ENCODE assay signal across 8 cellular contexts in genomic region chr1:207808322-207808705, GRCh38. TPM values are rescaled to one million over a fixed set of nuclear protein-coding genes. Genes with fewer than 3 reads are reported as not detected.
A peak's percentile ranks its signal among the peaks of the same experiment; 100 is the strongest.
DNase-seq lines count a peak whose midpoint lies in the region; ATAC-seq and TF ChIP-seq lines count a peak whose summit lies in the region.
"Had no signal": no experiment of that assay in that cellular context is flagged by ENCODE, and none has a peak within 500 bp of the region (broad histone marks: within the 10 kb centered on the region; RNA-seq: fewer than 3 reads in every experiment).

No MANE protein-coding gene starts in this region.

- DNase-seq in H7 (peak; percentile 15), WERI-Rb-1 (peak; percentile 17), left ventricle myocardium inferior (no peak), spleen (no peak), cerebellum (ENCODE audit: low spot score) (no peak)
- no peak for DNase-seq in stimulated activated CD4-positive, alpha-beta T cell treated with anti-CD3 and anti-CD28 coated beads, Interleukin-4, amount 100 ng/mL, for 1 hour
- DNase-seq: NCI-H526 treated with DMSO at 0.1 percent for 48 hours had no signal

- no peak overlapping the region for H3K27ac ChIP-seq in WERI-Rb-1
- peak overlapping the region; percentile 97 for H3K27ac ChIP-seq in left ventricle myocardium inferior (replicated peaks)
- H3K27ac ChIP-seq in spleen: peak overlapping the region in 5 of 8 donors; percentile 39 to 82 (median 77)

- peaks cover 100% of the 10 kb centered on the region for H3K4me1 ChIP-seq in left ventricle myocardium inferior
- peaks cover 44 to 99% (median 87%) of the 10 kb centered on the region in 6 donors for H3K4me1 ChIP-seq in spleen

- no peaks in the 10 kb centered on the region for H3K36me3 ChIP-seq in H7 (replicated peaks; ENCODE audit: control insufficient read depth, insufficient read depth, low read length)
- H3K36me3 ChIP-seq in WERI-Rb-1: peaks cover 56% of the 10 kb centered on the region
- peaks cover 97% of the 10 kb centered on the region for H3K36me3 ChIP-seq in left ventricle myocardium inferior
- H3K36me3 ChIP-seq in spleen: peaks cover 0 to 100% (median 90%) of the 10 kb centered on the region in 6 donors

- no peak for TF ChIP-seq POLR2A in spleen (IDR thresholded peaks at IDR 0.05)

- no peak for ATAC-seq in HG02852 (IDR thresholded peaks at IDR 0.05; ENCODE audit: unreplicated experiment)

- H3K9me3 ChIP-seq in WERI-Rb-1 (ENCODE audit: severe bottlenecking) (no peaks in the 10 kb centered on the region), left ventricle myocardium inferior (replicated peaks) (no peaks in the 10 kb centered on the region), spleen (no peaks in the 10 kb centered on the region)

- no peaks in the 10 kb centered on the region for H3K27me3 ChIP-seq in H7 (ENCODE audit: control insufficient read depth, insufficient read depth, low read length)
- no peaks in the 10 kb centered on the region for H3K27me3 ChIP-seq in WERI-Rb-1 (ENCODE audit: insufficient read depth, low read depth, severe bottlenecking)
- no peaks in the 10 kb centered on the region for H3K27me3 ChIP-seq in left ventricle myocardium inferior (ENCODE audit: low read depth)
- no peaks in the 10 kb centered on the region for H3K27me3 ChIP-seq in spleen (replicated peaks in 1 of 7)

- H3K4me3 ChIP-seq in H7 (ENCODE audit: insufficient read depth, low read depth, low read length) (no peak overlapping the region), WERI-Rb-1 (ENCODE audit: low read depth, low read length) (no peak overlapping the region), left ventricle myocardium inferior (peak overlapping the region; percentile 9), spleen (peak overlapping the region in 1 of 8 donors; percentile 3)

- intact Hi-C loops in left ventricle myocardium inferior (cut with micrococcal nuclease): no loop called here
- intact Hi-C loops in spleen (cut with DNase I; ENCODE audit: low total_unique reads): no loop called here

- 77 to 89% (median 84%) methylated on average over 7 of the region's 7 CpGs for WGBS in spleen, 5 donors

- no peak for TF ChIP-seq CTCF in WERI-Rb-1 (IDR thresholded peaks at IDR 0.05; ENCODE audit: low read depth, low read length)
- no peak for TF ChIP-seq CTCF in left ventricle myocardium inferior (IDR thresholded peaks at IDR 0.05; ENCODE audit: borderline replicate concordance)
- TF ChIP-seq CTCF in spleen (IDR thresholded peaks at IDR 0.05 in 8 of 11, conservative IDR thresholded peaks at IDR 0.05 in 3 of 11): no peak

RNA-seq across cellular contexts. Expression of gene CD46, which starts 56.5 kb away (rescaled TPM):
- 80.9 and 173 TPM in 2 replicates for total RNA-seq in H7 (2014; rRNA removed; shearing (Covaris generic))
- total RNA-seq in left ventricle myocardium inferior: 105 TPM
- 100 to 1,000 TPM; 159 to 218 (median 199) TPM for total RNA-seq in spleen
- polyA plus RNA-seq in spleen: 10 to 100 TPM; 63.4 to 73.4 (median 64.8) TPM
- total RNA-seq in cerebellum: 121 TPM

Comparison
In these comparisons a context has a peak if more than half of its experiments do, and no peak if none do; other contexts are left out.
1. DNase-seq: peak in H7 (single experiment) and WERI-Rb-1 (single experiment); none in left ventricle myocardium inferior (single experiment), spleen (single experiment), cerebellum (single experiment) and stimulated activated CD4-positive, alpha-beta T cell treated with anti-CD3 and anti-CD28 coated beads, Interleukin-4, amount 100 ng/mL, for 1 hour (single experiment).